In the genomic region with DNA sequence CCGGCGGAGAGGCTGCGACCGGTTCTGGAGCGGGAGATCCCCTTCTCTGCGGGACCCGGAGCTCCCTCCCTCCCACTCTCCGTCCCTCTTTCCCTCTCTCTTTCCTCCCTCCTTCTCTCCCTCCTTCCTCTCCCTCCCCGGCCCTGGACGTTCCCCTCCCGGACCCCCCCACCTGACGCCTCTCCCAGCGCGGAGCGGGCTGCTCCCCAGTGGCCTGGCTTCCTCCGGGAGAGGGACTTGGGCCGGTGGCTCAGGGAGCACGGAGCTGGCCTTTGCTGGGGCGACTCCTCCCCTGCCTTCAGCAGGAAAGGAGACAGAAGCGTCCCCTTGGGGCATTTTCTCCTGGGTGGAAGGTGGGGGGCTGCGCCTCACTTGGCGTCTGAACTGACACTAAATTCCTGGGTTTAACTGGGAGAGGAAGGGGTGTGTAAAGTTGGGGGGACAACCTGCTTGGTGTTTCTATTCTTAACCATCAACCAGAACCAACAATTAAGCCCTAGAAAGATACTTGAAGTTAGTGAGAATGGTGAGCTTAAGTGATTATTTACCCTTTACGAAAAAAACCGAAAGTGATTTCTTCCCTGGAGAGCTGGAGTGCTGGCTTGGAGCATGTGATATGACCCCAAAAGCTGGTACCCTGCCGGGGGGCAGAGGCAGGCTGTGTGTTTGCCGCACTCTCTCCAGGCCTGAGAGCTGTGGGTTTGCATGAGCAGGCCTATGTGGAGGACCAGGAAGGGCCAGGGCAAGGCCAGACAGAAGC, we compare ENCODE assay signal across 8 cellular contexts. TPM values are rescaled to one million over a fixed set of nuclear protein-coding genes. Genes with fewer than 3 reads are reported as not detected.
DNase-seq lines count a peak whose midpoint lies in the region; ATAC-seq, FAIRE-seq and TF ChIP-seq lines count a peak whose summit lies in the region.

No MANE protein-coding gene starts in this region.

- H3K27ac ChIP-seq in kidney (ENCODE audit: low read depth in 2 of 2, low read length in 2 of 2) = no peak overlapping the region
- peak overlapping the region; percentile 2 to 28 (median 3) for H3K27ac ChIP-seq in thyroid gland

- peaks cover 6% of the 10 kb centered on the region for H3K4me1 Mint-ChIP-seq in activated T-cell treated with anti-CD3 and anti-CD28 coated beads, Interleukin-2, amount 50 U/mL, for 4 hours (ENCODE audit: low read depth)
- H3K4me1 Mint-ChIP-seq in activated T-helper 2 cell treated with anti-CD3 and anti-CD28 coated beads, Interferon-gamma antibody, Interleukin-2, Interleukin-4, amounts not matched to agents 10 μg/mL and 5 μg/mL and 100 μg/mL, durations not matched to agents 14 hours and 24 hours and 36 hours (ENCODE audit: low read depth) = peaks cover 2% of the 10 kb centered on the region

- no peak for FAIRE-seq in kidney (lab: Jason Lieb, UNC)

- no peak for DNase-seq in activated T-cell treated with anti-CD3 and anti-CD28 coated beads, Interleukin-2, amount 50 U/mL, for 4 hours
- no peak for DNase-seq in activated T-cell treated with anti-CD3 and anti-CD28 coated beads, Interleukin-2, amount 50 U/mL, for 48 hours
- DNase-seq in activated T-helper 2 cell treated with anti-CD3 and anti-CD28 coated beads, Interferon-gamma antibody, Interleukin-2, Interleukin-4, amounts not matched to agents 10 μg/mL and 5 μg/mL and 100 μg/mL, durations not matched to agents 14 hours and 24 hours and 36 hours (ENCODE audit: low spot score) = no peak
- DNase-seq in kidney (peak; percentile 80), thyroid gland (peak; percentile 40 to 44), NCI-H187 (lab: John Stamatoyannopoulos, UW) (no peak)

- H3K27me3 Mint-ChIP-seq in activated T-cell treated with anti-CD3 and anti-CD28 coated beads, Interleukin-2, amount 50 U/mL, for 4 hours (ENCODE audit: low read depth) = peaks cover 33% of the 10 kb centered on the region
- H3K27me3 Mint-ChIP-seq in activated T-helper 2 cell treated with anti-CD3 and anti-CD28 coated beads, Interferon-gamma antibody, Interleukin-2, Interleukin-4, amounts not matched to agents 10 μg/mL and 5 μg/mL and 100 μg/mL, durations not matched to agents 14 hours and 24 hours and 36 hours (ENCODE audit: low read depth) = peaks cover 15% of the 10 kb centered on the region

- no peak for TF ChIP-seq CTCF in kidney (IDR thresholded peaks at IDR 0.05; ENCODE audit: borderline replicate concordance, extremely low read depth, insufficient read depth)
- TF ChIP-seq CTCF in thyroid gland (IDR thresholded peaks at IDR 0.05) = no peak

- H3K9me3 ChIP-seq in kidney (ENCODE audit: control insufficient read depth in 1 of 2, low read length in 2 of 2) = no peaks in the 10 kb centered on the region
- H3K9me3 ChIP-seq in thyroid gland = no peaks in the 10 kb centered on the region

- no peak overlapping the region for H3K9ac ChIP-seq in kidney (ENCODE audit: low read length in 2 of 2)

- H3K4me3 ChIP-seq in kidney (ENCODE audit: low read length in 2 of 2) (peak overlapping the region in 1 of 2 donors; percentile 17), thyroid gland (replicated peaks in 1 of 3) (peak overlapping the region in 1 of 3 donors; percentile 26)

- H3K4me3 Mint-ChIP-seq in activated T-cell treated with anti-CD3 and anti-CD28 coated beads, Interleukin-2, amount 50 U/mL, for 4 hours = peak overlapping the region; percentile 68
- H3K4me3 Mint-ChIP-seq in activated T-helper 2 cell treated with anti-CD3 and anti-CD28 coated beads, Interferon-gamma antibody, Interleukin-2, Interleukin-4, amounts not matched to agents 10 μg/mL and 5 μg/mL and 100 μg/mL, durations not matched to agents 14 hours and 24 hours and 36 hours (ENCODE audit: low read depth) = peak overlapping the region; percentile 64

- no peaks in the 10 kb centered on the region for H3K9me3 Mint-ChIP-seq in activated T-cell treated with anti-CD3 and anti-CD28 coated beads, Interleukin-2, amount 50 U/mL, for 4 hours
- H3K9me3 Mint-ChIP-seq in activated T-helper 2 cell treated with anti-CD3 and anti-CD28 coated beads, Interferon-gamma antibody, Interleukin-2, Interleukin-4, amounts not matched to agents 10 μg/mL and 5 μg/mL and 100 μg/mL, durations not matched to agents 14 hours and 24 hours and 36 hours = no peaks in the 10 kb centered on the region

- no peaks in the 10 kb centered on the region for H3K27me3 ChIP-seq in thyroid gland

- no peak overlapping the region for H3K27ac Mint-ChIP-seq in activated T-helper 2 cell treated with anti-CD3 and anti-CD28 coated beads, Interferon-gamma antibody, Interleukin-2, Interleukin-4, amounts not matched to agents 10 μg/mL and 5 μg/mL and 100 μg/mL, durations not matched to agents 14 hours and 24 hours and 36 hours

- 7 to 12% methylated on average over 24 to 25 of the region's 26 CpGs for WGBS in thyroid gland, 2 donors

- no peak for ATAC-seq in activated T-cell treated with anti-CD3 and anti-CD28 coated beads, Interleukin-2, amount 50 U/mL, for 4 hours
- no peak for ATAC-seq in HG03139 (IDR thresholded peaks at IDR 0.05; ENCODE audit: unreplicated experiment)
- ATAC-seq in HG02938 (IDR thresholded peaks at IDR 0.05; ENCODE audit: unreplicated experiment) = no peak

- H3K36me3 ChIP-seq in kidney (ENCODE audit: control insufficient read depth in 1 of 2, insufficient read depth in 2 of 2, low read length in 2 of 2) (no peaks in the 10 kb centered on the region), thyroid gland (no peaks in the 10 kb centered on the region)

- H3K4me1 ChIP-seq in kidney (ENCODE audit: control insufficient read depth in 1 of 2, insufficient read depth in 1 of 2, low read depth in 1 of 2, low read length in 2 of 2) (peaks cover 3% of the 10 kb centered on the region in 2 donors), thyroid gland (peaks cover 24 to 36% of the 10 kb centered on the region in 2 donors)

- no peak for TF ChIP-seq POLR2A in thyroid gland (IDR thresholded peaks at IDR 0.05)

- no peaks in the 10 kb centered on the region for H3K36me3 Mint-ChIP-seq in activated T-cell treated with anti-CD3 and anti-CD28 coated beads, Interleukin-2, amount 50 U/mL, for 4 hours (ENCODE audit: insufficient read depth)
- no peaks in the 10 kb centered on the region for H3K36me3 Mint-ChIP-seq in activated T-helper 2 cell treated with anti-CD3 and anti-CD28 coated beads, Interferon-gamma antibody, Interleukin-2, Interleukin-4, amounts not matched to agents 10 μg/mL and 5 μg/mL and 100 μg/mL, durations not matched to agents 14 hours and 24 hours and 36 hours (ENCODE audit: low read depth)

- intact Hi-C loops in activated T-helper 2 cell treated with anti-CD3 and anti-CD28 coated beads, Interferon-gamma antibody, Interleukin-2, Interleukin-4, amounts not matched to agents 10 μg/mL and 5 μg/mL and 100 μg/mL, durations not matched to agents 14 hours and 24 hours and 36 hours (cut with micrococcal nuclease) = no loop called here
- intact Hi-C loops in kidney (cut with DNase I) (no loop called here), thyroid gland (cut with DNase I) (no loop called here)

RNA-seq across cellular contexts. Expression of gene SPIRE2, which starts 0.8 kb away (rescaled TPM):
- under 1 TPM; 0.21 to 0.49 (median 0.23) TPM for total RNA-seq in activated T-cell treated with anti-CD3 and anti-CD28 coated beads, Interleukin-2, amount 50 U/mL, for 4 hours
- 1.9 and 2.7 TPM in 2 replicates for total RNA-seq in activated T-helper 2 cell treated with anti-CD3 and anti-CD28 coated beads, Interferon-gamma antibody, Interleukin-2, Interleukin-4, amounts not matched to agents 10 μg/mL and 5 μg/mL and 100 μg/mL, durations not matched to agents 14 hours and 24 hours and 36 hours
- 6.5 TPM for total RNA-seq in kidney
- 2.9 TPM for polyA plus RNA-seq in kidney (ENCODE audit: insufficient read depth, low read depth, low replicate concordance)
- 10 to 100 TPM in 2 of 4 donors, 1 to 10 TPM in 2; 7.0 to 10.9 (median 9.5) TPM for total RNA-seq in thyroid gland

RNA-seq across cellular contexts. Expression of gene FANCA, which starts 12.6 kb away (rescaled TPM):
- 100 to 1,000 TPM in 1 of 3 donors, 10 to 100 TPM in 2; 76.3 to 100 (median 89.4) TPM for total RNA-seq in activated T-cell treated with anti-CD3 and anti-CD28 coated beads, Interleukin-2, amount 50 U/mL, for 4 hours
- 198 and 211 TPM in 2 replicates for total RNA-seq in activated T-helper 2 cell treated with anti-CD3 and anti-CD28 coated beads, Interferon-gamma antibody, Interleukin-2, Interleukin-4, amounts not matched to agents 10 μg/mL and 5 μg/mL and 100 μg/mL, durations not matched to agents 14 hours and 24 hours and 36 hours
- total RNA-seq in kidney (8.9 TPM), thyroid gland (10 to 100 TPM in 1 of 4 donors, 1 to 10 TPM in 3; 2.3 to 10.3 (median 3.6) TPM)
- 2.2 TPM for polyA plus RNA-seq in kidney (ENCODE audit: insufficient read depth, low read depth, low replicate concordance)

RNA-seq across cellular contexts. Expression of gene TCF25, which starts 44.3 kb away (rescaled TPM):
- total RNA-seq in activated T-cell treated with anti-CD3 and anti-CD28 coated beads, Interleukin-2, amount 50 U/mL, for 4 hours = 100 to 1,000 TPM; 144 to 182 (median 164) TPM
- 211 and 213 TPM in 2 replicates for total RNA-seq in activated T-helper 2 cell treated with anti-CD3 and anti-CD28 coated beads, Interferon-gamma antibody, Interleukin-2, Interleukin-4, amounts not matched to agents 10 μg/mL and 5 μg/mL and 100 μg/mL, durations not matched to agents 14 hours and 24 hours and 36 hours
- total RNA-seq in kidney (209 TPM), thyroid gland (100 to 1,000 TPM; 144 to 266 (median 201) TPM)
- 157 TPM for polyA plus RNA-seq in kidney (ENCODE audit: insufficient read depth, low read depth, low replicate concordance)

Comparison
In these comparisons a context has a peak if more than half of its experiments do, and no peak if none do; other contexts are left out.
1. DNase-seq: peak in kidney (single experiment) and thyroid gland (2 of 2); none in activated T-cell treated with anti-CD3 and anti-CD28 coated beads, Interleukin-2, amount 50 U/mL, for 4 hours (single experiment), activated T-cell treated with anti-CD3 and anti-CD28 coated beads, Interleukin-2, amount 50 U/mL, for 48 hours (0 of 2), activated T-helper 2 cell treated with anti-CD3 and anti-CD28 coated beads, Interferon-gamma antibody, Interleukin-2, Interleukin-4, amounts not matched to agents 10 μg/mL and 5 μg/mL and 100 μg/mL, durations not matched to agents 14 hours and 24 hours and 36 hours (single experiment) and NCI-H187 (0 of 2).
2. H3K27ac ChIP-seq: peak in thyroid gland (3 of 3); none in kidney (0 of 2).